ENCODE assay signal across 16 cellular contexts in the genomic region with DNA sequence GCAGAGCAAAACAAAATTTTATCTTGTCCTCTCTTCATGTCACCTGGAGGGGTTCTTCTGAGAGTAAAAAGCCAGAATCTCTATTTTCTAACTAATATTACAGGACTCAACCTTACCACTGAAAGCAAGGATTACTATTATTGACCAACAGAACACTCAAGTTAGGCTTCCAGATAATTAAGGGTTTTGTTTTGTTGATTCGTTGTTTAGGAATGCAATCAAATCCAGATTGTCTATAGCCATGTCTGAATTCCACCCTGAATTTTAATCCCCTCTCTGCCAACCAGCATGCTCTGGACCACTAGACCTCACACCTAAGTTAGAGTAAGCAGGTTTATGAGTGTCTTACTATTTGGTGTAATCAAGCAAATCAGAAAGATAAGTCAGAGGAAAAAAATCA.
DNase-seq lines count a peak whose midpoint lies in the region; ATAC-seq and TF ChIP-seq lines count a peak whose summit lies in the region.
"Had no signal": no experiment of that assay in that cellular context is flagged by ENCODE, and none has a peak within 500 bp of the region (broad histone marks: within the 10 kb centered on the region; RNA-seq: fewer than 3 reads in every experiment).

No MANE protein-coding gene starts in this region.

- H3K9ac ChIP-seq in smooth muscle cell (ENCODE audit: low read depth), result no peak overlapping the region

- H3K9me3 ChIP-seq in RWPE2 (ENCODE audit: severe bottlenecking), result no peaks in the 10 kb centered on the region
- no peaks in the 10 kb centered on the region for H3K9me3 ChIP-seq in smooth muscle cell (replicated peaks; ENCODE audit: low read depth)
- H3K9me3 ChIP-seq: Caco-2, Peyer's patch had no signal

- H3K36me3 ChIP-seq in RWPE2 (ENCODE audit: low read depth), result no peaks in the 10 kb centered on the region
- no peaks in the 10 kb centered on the region for H3K36me3 ChIP-seq in smooth muscle cell (ENCODE audit: low read depth)
- H3K36me3 ChIP-seq: Peyer's patch had no signal

- H3K4me1 ChIP-seq in RWPE2 (ENCODE audit: insufficient read depth, poor library complexity, severe bottlenecking) (no peaks in the 10 kb centered on the region), smooth muscle cell (ENCODE audit: low read depth) (peaks cover 6% of the 10 kb centered on the region)
- H3K4me1 ChIP-seq: Caco-2, Peyer's patch had no signal

- H3K79me2 ChIP-seq in smooth muscle cell (ENCODE audit: low read depth), result peaks cover 19% of the 10 kb centered on the region

- DNase-seq in ELR (ENCODE audit: low read depth), result peak; percentile 6
- DNase-seq in RWPE2 (ENCODE audit: low spot score), result no peak
- peak; percentile 40 for DNase-seq in fibroblast of peridontal ligament (ENCODE audit: extremely low read depth)
- no peak for DNase-seq in smooth muscle cell (lab: John Stamatoyannopoulos, UW; ENCODE audit: unreplicated experiment)
- DNase-seq in NCI-H1436 treated with DMSO at 0.1 percent for 48 hours (lab: John Stamatoyannopoulos, UW), result no peak
- no peak for DNase-seq in glomerular visceral epithelial cell (ENCODE audit: extremely low spot score)
- DNase-seq: ACHN; Caco-2; CD4-positive, CD25-positive, alpha-beta regulatory T cell; HCEC 1CT; NCI-H1092 treated with DMSO at 0.1 percent for 48 hours; NCI-H1694; NCI-H2081 treated with DMSO at 0.1 percent for 48 hours; Peyer's patch; SIG-M5 had no signal

- H3K4me3 ChIP-seq in RWPE2 (ENCODE audit: severe bottlenecking) (no peak overlapping the region), smooth muscle cell (no peak overlapping the region)
- H3K4me3 ChIP-seq: Peyer's patch had no signal

- H3K27me3 ChIP-seq in RWPE2 (ENCODE audit: insufficient read depth, poor library complexity, severe bottlenecking) (no peaks in the 10 kb centered on the region), smooth muscle cell (ENCODE audit: low read depth) (no peaks in the 10 kb centered on the region)
- H3K27me3 ChIP-seq: Peyer's patch had no signal

- ATAC-seq in RWPE2 (ENCODE audit: low read depth), result peak; percentile 25; the same call in 1 of the 3 replicates
- ATAC-seq in GM18868 (IDR thresholded peaks at IDR 0.05; ENCODE audit: unreplicated experiment), result no peak

- no peak overlapping the region for H3K27ac ChIP-seq in RWPE2 (ENCODE audit: poor library complexity, severe bottlenecking)
- H3K27ac ChIP-seq in smooth muscle cell (ENCODE audit: low read depth), result no peak overlapping the region
- H3K27ac ChIP-seq: Peyer's patch had no signal

- 56% methylated on average over 1 of the region's 1 CpG for WGBS in smooth muscle cell (ENCODE audit: low lambda C conversion rate)

- no peaks in the 10 kb centered on the region for H3F3A ChIP-seq in smooth muscle cell (ENCODE audit: low read depth)

- TF ChIP-seq CTCF in RWPE2 (IDR thresholded peaks at IDR 0.05; ENCODE audit: poor library complexity, severe bottlenecking), result no peak
- no peak for TF ChIP-seq CTCF in smooth muscle cell (IDR thresholded peaks at IDR 0.05; ENCODE audit: borderline replicate concordance, insufficient read depth, poor library complexity, severe bottlenecking)

- no peak overlapping the region for H2AFZ ChIP-seq in smooth muscle cell (ENCODE audit: low read depth)

- H3K4me2 ChIP-seq in smooth muscle cell, result peak overlapping the region; percentile 8

- peaks cover 55% of the 10 kb centered on the region for H4K20me1 ChIP-seq in smooth muscle cell (ENCODE audit: low read depth)

Comparison
In these comparisons a context has a peak if more than half of its experiments do, and no peak if none do; other contexts are left out.
1. DNase-seq: peak in ELR (single experiment) and fibroblast of peridontal ligament (single experiment); none in RWPE2 (single experiment), smooth muscle cell (single experiment), NCI-H1436 treated with DMSO at 0.1 percent for 48 hours (single experiment) and glomerular visceral epithelial cell (single experiment).